ENCODE assay signal across 26 cellular contexts in the genomic region with DNA sequence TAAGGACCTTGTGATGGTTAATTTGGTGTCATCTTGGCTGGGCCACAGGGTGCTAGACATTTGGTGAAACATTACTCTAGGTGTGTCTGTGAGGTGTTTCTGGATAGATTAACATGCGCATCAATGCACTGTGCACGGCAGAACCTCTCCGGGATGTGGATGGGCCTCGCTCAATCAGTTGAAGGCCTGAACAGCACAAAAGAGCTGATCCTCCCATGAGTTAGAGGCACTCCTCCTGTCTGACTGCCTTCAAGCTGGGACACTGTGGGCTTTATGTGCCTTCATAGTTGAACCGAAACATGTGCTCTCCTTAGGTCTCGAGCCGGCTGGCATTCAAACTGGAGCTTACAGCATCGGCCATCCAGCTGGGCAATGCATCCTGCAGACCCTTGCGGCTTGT.
DNase-seq lines count a peak whose midpoint lies in the region; ATAC-seq, FAIRE-seq and TF ChIP-seq lines count a peak whose summit lies in the region.
"Had no signal": no experiment of that assay in that cellular context is flagged by ENCODE, and none has a peak within 500 bp of the region (broad histone marks: within the 10 kb centered on the region; RNA-seq: fewer than 3 reads in every experiment).

No MANE protein-coding gene starts in this region.

- TF ChIP-seq EP300 in K562 (IDR thresholded peaks at IDR 0.05; ENCODE audit: low read length) = no peak
- no peak for TF ChIP-seq EP300 in upper lobe of left lung (IDR thresholded peaks at IDR 0.05)

- H3K27me3 Mint-ChIP-seq in T-helper 2 cell treated with Interferon-gamma antibody and Interleukin-4, amounts not matched to agents 5 μg/mL and 100 μg/mL, for 36 hours (ENCODE audit: low read depth) = no peaks in the 10 kb centered on the region
- H3K27me3 Mint-ChIP-seq in activated T-helper 17 cell treated with anti-CD3 and anti-CD28 coated beads, Interleukin-2, amount 50 U/mL, for 72 hours = no peaks in the 10 kb centered on the region
- H3K27me3 Mint-ChIP-seq: B cell; CD4-positive, alpha-beta T cell; CD8-positive, alpha-beta memory T cell had no signal

- no peaks in the 10 kb centered on the region for H3K9me1 ChIP-seq in K562 (ENCODE audit: control insufficient read depth, insufficient read depth, low read length)

- H3K9ac ChIP-seq in K562 (ENCODE audit: insufficient read depth in 1 of 2, low read depth in 2 of 2, low read length in 2 of 2) = no peak overlapping the region
- H3K9ac ChIP-seq: BLaER1, GM23248 had no signal

- no peak overlapping the region for H2AFZ ChIP-seq in K562 (ENCODE audit: low read depth, low read length)
- H2AFZ ChIP-seq: GM23248 had no signal

- H3K9me3 ChIP-seq in right cardiac atrium (ENCODE audit: control insufficient read depth, low read length) = no peaks in the 10 kb centered on the region
- no peaks in the 10 kb centered on the region for H3K9me3 ChIP-seq in K562 (replicated peaks; ENCODE audit: control insufficient read depth, insufficient read depth, low read depth, low read length)
- H3K9me3 ChIP-seq in upper lobe of left lung = no peaks in the 10 kb centered on the region
- H3K9me3 ChIP-seq: BLaER1 had no signal

- H3K4me2 ChIP-seq in K562 (ENCODE audit: insufficient read depth, low read length) = no peak overlapping the region
- H3K4me2 ChIP-seq: BLaER1 had no signal

- DNase-seq in T-helper 2 cell treated with Interferon-gamma antibody and Interleukin-4, amounts not matched to agents 5 μg/mL and 100 μg/mL, for 36 hours (ENCODE audit: low spot score) = no peak
- no peak for DNase-seq in T-helper 2 cell
- peak; percentile 44 for DNase-seq in Right ventricle myocardium inferior (ENCODE audit: missing footprints)
- DNase-seq in right cardiac atrium = no peak
- no peak for DNase-seq in K562 (ENCODE audit: extremely low read depth in 1 of 4, low spot score in 3 of 4)
- DNase-seq in foreskin fibroblast = no peak
- DNase-seq in upper lobe of left lung = no peak
- DNase-seq: CD4-positive, alpha-beta T cell; CD8-positive, alpha-beta memory T cell; DMS 273 treated with DMSO at 0.1 percent for 48 hours; DMS79; EL; GDM1; GM23248; H7; HCEC 1CT had no signal

- H3K4me1 ChIP-seq in right cardiac atrium (ENCODE audit: control insufficient read depth, insufficient read depth, low read length) = no peaks in the 10 kb centered on the region
- no peaks in the 10 kb centered on the region for H3K4me1 ChIP-seq in K562 (replicated peaks in 1 of 2; ENCODE audit: control insufficient read depth in 2 of 2, insufficient read depth in 2 of 2, low read length in 2 of 2)
- no peaks in the 10 kb centered on the region for H3K4me1 ChIP-seq in upper lobe of left lung
- H3K4me1 ChIP-seq: BLaER1 had no signal

- POLR2A ChIA-PET in K562 (lab: Yijun Ruan, JAX) = no interaction called here

- CTCF ChIA-PET in K562 (lab: Yijun Ruan, JAX; ENCODE audit: low intra/inter-chr PET ratio) = no interaction called here

- TF ChIP-seq POLR2A in K562 (conservative IDR thresholded peaks at IDR 0.05) (no peak), upper lobe of left lung (IDR thresholded peaks at IDR 0.05) (no peak)

- H3K4me1 Mint-ChIP-seq in T-helper 2 cell treated with Interferon-gamma antibody and Interleukin-4, amounts not matched to agents 5 μg/mL and 100 μg/mL, for 36 hours (ENCODE audit: low read depth) = peaks cover 55% of the 10 kb centered on the region
- peaks cover 21% of the 10 kb centered on the region for H3K4me1 Mint-ChIP-seq in activated T-helper 17 cell treated with anti-CD3 and anti-CD28 coated beads, Interleukin-2, amount 50 U/mL, for 72 hours
- H3K4me1 Mint-ChIP-seq: B cell had no signal

- H3K36me3 ChIP-seq in K562 (ENCODE audit: control insufficient read depth, insufficient read depth, low read length) (peaks cover 15% of the 10 kb centered on the region; the same call in 2 of the 3 replicates), upper lobe of left lung (peaks cover 0 to 52% (median 12%) of the 10 kb centered on the region in 4 donors)

- BruUV-seq in K562 (replicated peaks; lab: Mats Ljungman, UMichigan) = no TSS peak

- H3K4me3 Mint-ChIP-seq in T-helper 2 cell treated with Interferon-gamma antibody and Interleukin-4, amounts not matched to agents 5 μg/mL and 100 μg/mL, for 36 hours = no peak overlapping the region
- peak overlapping the region; percentile 14 for H3K4me3 Mint-ChIP-seq in activated T-helper 17 cell treated with anti-CD3 and anti-CD28 coated beads, Interleukin-2, amount 50 U/mL, for 72 hours
- H3K4me3 Mint-ChIP-seq: B cell; CD4-positive, alpha-beta T cell; CD8-positive, alpha-beta memory T cell had no signal

- H3K36me3 Mint-ChIP-seq in T-helper 2 cell treated with Interferon-gamma antibody and Interleukin-4, amounts not matched to agents 5 μg/mL and 100 μg/mL, for 36 hours (ENCODE audit: low read depth) = peaks cover 56% of the 10 kb centered on the region
- H3K36me3 Mint-ChIP-seq in activated T-helper 17 cell treated with anti-CD3 and anti-CD28 coated beads, Interleukin-2, amount 50 U/mL, for 72 hours (ENCODE audit: low read depth) = peaks cover 72% of the 10 kb centered on the region

- 86% methylated on average over 9 of the region's 9 CpGs for WGBS in right cardiac atrium
- 95% methylated on average over 8 of the region's 9 CpGs for WGBS in K562 (ENCODE audit: insufficient coverage, low coverage, missing lambda C conversion rate)
- 85 to 100% methylated on average over 4 to 9 of the region's 9 CpGs for WGBS in upper lobe of left lung, 2 donors

- TF ChIP-seq RAD21 in K562 (CRISPR knock-in tag; conservative IDR thresholded peaks at IDR 0.05 in 1 of 2, IDR thresholded peaks at IDR 0.05 in 1 of 2) = no peak

- TF ChIP-seq CTCF in K562 (IDR thresholded peaks at IDR 0.05 in 2 of 3, conservative IDR thresholded peaks at IDR 0.05 in 1 of 3; ENCODE audit: insufficient read depth in 2 of 3, low read depth in 1 of 3, low read length in 3 of 3) = no peak
- no peak for TF ChIP-seq CTCF in foreskin fibroblast (IDR thresholded peaks at IDR 0.05; ENCODE audit: low read depth, low read length)
- TF ChIP-seq CTCF in upper lobe of left lung (IDR thresholded peaks at IDR 0.05) = no peak

- H3K27me3 ChIP-seq in right cardiac atrium (ENCODE audit: control insufficient read depth, insufficient read depth) = no peaks in the 10 kb centered on the region
- H3K27me3 ChIP-seq in K562 (ENCODE audit: control insufficient read depth in 2 of 2, insufficient read depth in 2 of 2, low read length in 2 of 2) = no peaks in the 10 kb centered on the region
- H3K27me3 ChIP-seq in upper lobe of left lung = no peaks in the 10 kb centered on the region
- H3K27me3 ChIP-seq: BLaER1 had no signal

- H3K9me3 Mint-ChIP-seq in T-helper 2 cell treated with Interferon-gamma antibody and Interleukin-4, amounts not matched to agents 5 μg/mL and 100 μg/mL, for 36 hours = no peaks in the 10 kb centered on the region
- H3K9me3 Mint-ChIP-seq in activated T-helper 17 cell treated with anti-CD3 and anti-CD28 coated beads, Interleukin-2, amount 50 U/mL, for 72 hours = no peaks in the 10 kb centered on the region
- H3K9me3 Mint-ChIP-seq: CD4-positive, alpha-beta T cell; CD8-positive, alpha-beta memory T cell had no signal

- H3K27ac ChIP-seq in right cardiac atrium (ENCODE audit: low read length) (no peak overlapping the region), K562 (ENCODE audit: extremely low read depth, low read depth, low read length) (no peak overlapping the region), upper lobe of left lung (no peak overlapping the region)
- H3K27ac ChIP-seq: 22Rv1, BLaER1, C4-2B, GM23248 had no signal

- ATAC-seq in Right ventricle myocardium inferior = no peak
- ATAC-seq in right cardiac atrium = no peak
- ATAC-seq in activated T-helper 17 cell treated with anti-CD3 and anti-CD28 coated beads, Interleukin-2, amount 50 U/mL, for 72 hours (replicated peaks) = no peak
- no peak for ATAC-seq in K562
- no peak for ATAC-seq in upper lobe of left lung (ENCODE audit: low FRiP score in 2 of 2)

- H3K27ac Mint-ChIP-seq in T-helper 2 cell treated with Interferon-gamma antibody and Interleukin-4, amounts not matched to agents 5 μg/mL and 100 μg/mL, for 36 hours = peak overlapping the region; percentile 60
- peak overlapping the region; percentile 26 for H3K27ac Mint-ChIP-seq in activated T-helper 17 cell treated with anti-CD3 and anti-CD28 coated beads, Interleukin-2, amount 50 U/mL, for 72 hours
- H3K27ac Mint-ChIP-seq: B cell; CD4-positive, alpha-beta T cell had no signal

- H3K79me2 ChIP-seq in K562 (ENCODE audit: control insufficient read depth, insufficient read depth, low read length) = no peaks in the 10 kb centered on the region

- in situ Hi-C loops in K562 (cut with MboI) = no loop called here

- intact Hi-C loops in Right ventricle myocardium inferior (cut with DNase I) (no loop called here), right cardiac atrium (cut with DNase I) (no loop called here), K562 (cut with micrococcal nuclease) (no loop called here)

- no peak for FAIRE-seq in K562 (lab: Jason Lieb, UNC)
- FAIRE-seq: A204.1, D721Med, GM12891, GM18507, H1 had no signal

- H3K4me3 ChIP-seq in right cardiac atrium (ENCODE audit: low read length) (no peak overlapping the region), K562 (no peak overlapping the region), foreskin fibroblast (ENCODE audit: low read depth in 1 of 2, low read length in 2 of 2) (no peak overlapping the region), upper lobe of left lung (no peak overlapping the region)
- H3K4me3 ChIP-seq: BLaER1, GM23248 had no signal

- H4K20me1 ChIP-seq in K562 (replicated peaks; ENCODE audit: control insufficient read depth, insufficient read depth, low read length) = no peaks in the 10 kb centered on the region
- H4K20me1 ChIP-seq: BLaER1 had no signal

TF ChIP-seq in K562, 482 proteins besides CTCF, POLR2A, EP300 and RAD21:
- TF ChIP-seq ZNF134 (CRISPR knock-in tag; conservative IDR thresholded peaks at IDR 0.05) (peak; percentile 92), SP2 (IDR thresholded peaks at IDR 0.05; ENCODE audit: extremely low read depth, low read depth, low read length, poor library complexity, severe bottlenecking) (no peak)
